Comparison of ENCODE assay signal across 8 cellular contexts in genomic region chr17:78315355-78316114, GRCh38. TPM values are rescaled to one million over a fixed set of nuclear protein-coding genes. Genes with fewer than 3 reads are reported as not detected.
DNase-seq lines count a peak whose midpoint lies in the region; ATAC-seq and TF ChIP-seq lines count a peak whose summit lies in the region.

No MANE protein-coding gene starts in this region.

- H3K27ac Mint-ChIP-seq in Caco-2 (ENCODE audit: unreplicated experiment): peak overlapping the region; percentile 88
- peak overlapping the region; percentile 59 for H3K27ac Mint-ChIP-seq in activated T-helper 2 cell treated with anti-CD3 and anti-CD28 coated beads, Interferon-gamma antibody, Interleukin-2, Interleukin-4, amounts not matched to agents 10 μg/mL and 5 μg/mL and 100 μg/mL, durations not matched to agents 14 hours and 24 hours and 36 hours

- POLR2A ChIA-PET in Caco-2 (lab: Charles Lee): no interaction called here

- 31% methylated on average over 12 of the region's 12 CpGs for WGBS in prostate gland

- DNase-seq in Caco-2 (peak; percentile 24 to 70), NCI-H69 (lab: John Stamatoyannopoulos, UW) (peak; percentile 82), foreskin melanocyte (peak; percentile 22), prostate gland (ENCODE audit: low spot score) (peak; percentile 56)
- no peak for DNase-seq in activated T-helper 2 cell treated with anti-CD3 and anti-CD28 coated beads, Interferon-gamma antibody, Interleukin-2, Interleukin-4, amounts not matched to agents 10 μg/mL and 5 μg/mL and 100 μg/mL, durations not matched to agents 14 hours and 24 hours and 36 hours (ENCODE audit: low spot score)

- peak overlapping the region; percentile 20 for H3K4me3 ChIP-seq in Caco-2 (ENCODE audit: low read depth, low read length)
- H3K4me3 ChIP-seq in prostate gland: no peak overlapping the region

- BruUV-seq in Caco-2 (replicated peaks; lab: Mats Ljungman, UMichigan): no TSS peak

- no peaks in the 10 kb centered on the region for H3K27me3 Mint-ChIP-seq in Caco-2 (ENCODE audit: insufficient read depth, unreplicated experiment)
- peaks cover 21% of the 10 kb centered on the region for H3K27me3 Mint-ChIP-seq in activated T-helper 2 cell treated with anti-CD3 and anti-CD28 coated beads, Interferon-gamma antibody, Interleukin-2, Interleukin-4, amounts not matched to agents 10 μg/mL and 5 μg/mL and 100 μg/mL, durations not matched to agents 14 hours and 24 hours and 36 hours (ENCODE audit: low read depth)

- H3K36me3 ChIP-seq in Caco-2 (ENCODE audit: control insufficient read depth, insufficient read depth, low read length) (no peaks in the 10 kb centered on the region), prostate gland (no peaks in the 10 kb centered on the region)

- H3K9me3 ChIP-seq in Caco-2 (no peaks in the 10 kb centered on the region), prostate gland (no peaks in the 10 kb centered on the region)

- H3K4me1 ChIP-seq in Caco-2: peaks cover 46% of the 10 kb centered on the region
- no peaks in the 10 kb centered on the region for H3K4me1 ChIP-seq in prostate gland (replicated peaks)

- TF ChIP-seq POLR2A in prostate gland (IDR thresholded peaks at IDR 0.05): no peak

- ATAC-seq in HG03039 (IDR thresholded peaks at IDR 0.05; ENCODE audit: unreplicated experiment) (no peak), GM19452 (IDR thresholded peaks at IDR 0.05; ENCODE audit: unreplicated experiment) (no peak), HG03196 (IDR thresholded peaks at IDR 0.05; ENCODE audit: unreplicated experiment) (no peak)

- peak in 1 of 2 experiments; percentile 44 for TF ChIP-seq CTCF in Caco-2 (IDR thresholded peaks at IDR 0.05; ENCODE audit: insufficient read depth in 1 of 2, low read depth in 1 of 2, low read length in 1 of 2, severe bottlenecking in 1 of 2, unreplicated experiment in 1 of 2)
- TF ChIP-seq CTCF in prostate gland (IDR thresholded peaks at IDR 0.05): peak in 1 of 4 experiments; percentile 14

- intact Hi-C loops in Caco-2 (cut with micrococcal nuclease; ENCODE audit: unreplicated experiment): loop anchor here (2.0 kb wide), 1 partner anchor 45 kb away; the partner anchor contains the start of gene SOCS3
- intact Hi-C loops in activated T-helper 2 cell treated with anti-CD3 and anti-CD28 coated beads, Interferon-gamma antibody, Interleukin-2, Interleukin-4, amounts not matched to agents 10 μg/mL and 5 μg/mL and 100 μg/mL, durations not matched to agents 14 hours and 24 hours and 36 hours (cut with micrococcal nuclease): loop anchor here (1.0 to 2.0 kb wide), 2 partner anchors 17 to 41 kb away; no protein-coding TSS in a partner anchor
- intact Hi-C loops in prostate gland (cut with DNase I): no loop called here

- H3K4me1 Mint-ChIP-seq in Caco-2 (ENCODE audit: low read depth, unreplicated experiment): peaks cover 36% of the 10 kb centered on the region
- H3K4me1 Mint-ChIP-seq in activated T-helper 2 cell treated with anti-CD3 and anti-CD28 coated beads, Interferon-gamma antibody, Interleukin-2, Interleukin-4, amounts not matched to agents 10 μg/mL and 5 μg/mL and 100 μg/mL, durations not matched to agents 14 hours and 24 hours and 36 hours (ENCODE audit: low read depth): peaks cover 37% of the 10 kb centered on the region

- H3K27ac ChIP-seq in prostate gland: peak overlapping the region; percentile 69 to 71

- H3K4me3 Mint-ChIP-seq in Caco-2 (ENCODE audit: unreplicated experiment): peak overlapping the region; percentile 64
- H3K4me3 Mint-ChIP-seq in activated T-helper 2 cell treated with anti-CD3 and anti-CD28 coated beads, Interferon-gamma antibody, Interleukin-2, Interleukin-4, amounts not matched to agents 10 μg/mL and 5 μg/mL and 100 μg/mL, durations not matched to agents 14 hours and 24 hours and 36 hours (ENCODE audit: low read depth): peak overlapping the region; percentile 65

- CTCF ChIA-PET in Caco-2 (lab: Charles Lee): no interaction called here

- no peaks in the 10 kb centered on the region for H3K9me3 Mint-ChIP-seq in Caco-2 (ENCODE audit: unreplicated experiment)
- no peaks in the 10 kb centered on the region for H3K9me3 Mint-ChIP-seq in activated T-helper 2 cell treated with anti-CD3 and anti-CD28 coated beads, Interferon-gamma antibody, Interleukin-2, Interleukin-4, amounts not matched to agents 10 μg/mL and 5 μg/mL and 100 μg/mL, durations not matched to agents 14 hours and 24 hours and 36 hours

- H3K27me3 ChIP-seq in Caco-2 (replicated peaks; ENCODE audit: control insufficient read depth, insufficient read depth, low read length): no peaks in the 10 kb centered on the region
- H3K27me3 ChIP-seq in prostate gland (replicated peaks; ENCODE audit: insufficient read depth): no peaks in the 10 kb centered on the region

- no peaks in the 10 kb centered on the region for H3K36me3 Mint-ChIP-seq in Caco-2 (ENCODE audit: insufficient read depth, unreplicated experiment)
- no peaks in the 10 kb centered on the region for H3K36me3 Mint-ChIP-seq in activated T-helper 2 cell treated with anti-CD3 and anti-CD28 coated beads, Interferon-gamma antibody, Interleukin-2, Interleukin-4, amounts not matched to agents 10 μg/mL and 5 μg/mL and 100 μg/mL, durations not matched to agents 14 hours and 24 hours and 36 hours (ENCODE audit: low read depth)

RNA-seq across cellular contexts. Expression of gene SOCS3, which starts 44.3 kb away (rescaled TPM):
- total RNA-seq in Caco-2 (2022) (11.3 and 12.8 TPM in 2 replicates), prostate gland (10 to 100 TPM; 10.6 to 59.6 TPM)
- total RNA-seq in activated T-helper 2 cell treated with anti-CD3 and anti-CD28 coated beads, Interferon-gamma antibody, Interleukin-2, Interleukin-4, amounts not matched to agents 10 μg/mL and 5 μg/mL and 100 μg/mL, durations not matched to agents 14 hours and 24 hours and 36 hours: 93.5 and 99.8 TPM in 2 replicates
